ENCODE assay signal across 7 cellular contexts in the genomic region with DNA sequence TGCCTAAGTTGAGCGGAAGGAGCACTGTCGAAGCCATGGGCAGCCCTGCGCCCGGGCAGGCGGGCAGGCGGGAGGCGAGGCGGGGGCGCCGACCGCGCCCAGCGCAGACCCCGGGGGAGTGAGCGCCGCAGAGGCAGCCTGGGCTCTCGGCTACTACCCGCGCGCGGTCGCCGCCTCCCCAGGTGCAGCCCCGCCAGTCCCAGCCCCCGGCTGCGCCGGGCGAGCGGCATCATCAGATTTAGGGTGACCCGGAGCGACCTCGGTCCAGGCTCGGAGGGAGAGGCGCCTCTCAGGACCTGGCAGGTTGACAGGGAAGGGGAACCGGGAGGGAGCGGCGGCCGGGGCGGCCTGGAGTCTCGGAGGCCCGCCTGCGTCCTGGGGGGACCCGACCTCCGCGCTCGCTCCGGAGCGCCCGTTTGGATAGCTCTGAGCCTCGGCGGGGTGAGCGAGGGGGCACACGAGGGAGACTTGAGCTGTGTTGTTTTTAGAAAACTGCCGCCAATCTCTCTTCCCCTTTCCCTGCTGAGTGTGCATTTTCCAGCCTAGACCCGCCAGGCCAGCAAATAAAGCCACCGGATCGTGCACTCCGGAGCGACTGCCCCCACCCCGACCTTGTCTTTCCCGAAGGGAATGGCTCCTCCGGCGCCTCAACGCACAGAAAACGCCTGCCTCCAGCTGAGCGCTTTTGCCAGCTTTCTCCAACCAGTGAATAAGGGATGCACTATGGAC. TPM values are rescaled to one million over a fixed set of nuclear protein-coding genes. Genes with fewer than 3 reads are reported as not detected.
DNase-seq lines count a peak whose midpoint lies in the region; ATAC-seq and TF ChIP-seq lines count a peak whose summit lies in the region.

No MANE protein-coding gene starts in this region.

- TF ChIP-seq EP300 in transverse colon (IDR thresholded peaks at IDR 0.05; ENCODE audit: low read depth) = no peak

- H3K27ac ChIP-seq in PC-9 (peak overlapping the region; percentile 79), transverse colon (peak overlapping the region; percentile 81 to 90 (median 86))
- H3K27ac ChIP-seq in effector memory CD4-positive, alpha-beta T cell (ENCODE audit: insufficient read depth, low read length, poor library complexity, severe bottlenecking) = no peak overlapping the region

- TF ChIP-seq CTCF in GM13977 (IDR thresholded peaks at IDR 0.05; ENCODE audit: extremely low read depth, insufficient read depth, missing control alignments) (no peak), PC-9 (conservative IDR thresholded peaks at IDR 0.05) (no peak), transverse colon (IDR thresholded peaks at IDR 0.05) (no peak)

- H3K36me3 ChIP-seq in PC-9 (ENCODE audit: low read depth) (peaks cover 9% of the 10 kb centered on the region), transverse colon (no peaks in the 10 kb centered on the region)
- no peaks in the 10 kb centered on the region for H3K36me3 ChIP-seq in effector memory CD4-positive, alpha-beta T cell (ENCODE audit: control insufficient read depth, insufficient read depth, low read length)

- intact Hi-C loops in PC-9 (cut with micrococcal nuclease; ENCODE audit: unreplicated experiment) (loop anchor here (5.0 to 10.0 kb wide), 4 partner anchors 171 to 988 kb away; no protein-coding TSS in a partner anchor), transverse colon (cut with DNase I; ENCODE audit: low total_unique reads) (no loop called here)

- CTCF ChIA-PET in PC-9 (lab: Charles Lee) = interaction anchor here (1.0 kb wide), 1 partner anchor 144 kb away, joined by 21 read pairs; no protein-coding TSS in a partner anchor

- H4K20me1 ChIP-seq in PC-9 (ENCODE audit: insufficient read depth) = no peaks in the 10 kb centered on the region

- BruUV-seq in PC-9 (replicated peaks; lab: Mats Ljungman, UMichigan) = no TSS peak

- peak overlapping the region; percentile 91 for H3K4me2 ChIP-seq in PC-9

- ATAC-seq in HG03571 (IDR thresholded peaks at IDR 0.05; ENCODE audit: unreplicated experiment) (no peak), HG02759 (IDR thresholded peaks at IDR 0.05; ENCODE audit: unreplicated experiment) (no peak)

- H3K4me3 ChIP-seq in PC-9 = peak overlapping the region; percentile 92
- peak overlapping the region; percentile 66 for H3K4me3 ChIP-seq in effector memory CD4-positive, alpha-beta T cell (ENCODE audit: insufficient read depth, low read depth, low read length, poor library complexity, severe bottlenecking)
- H3K4me3 ChIP-seq in transverse colon = peak overlapping the region; percentile 41 to 63 (median 56)

- TF ChIP-seq POLR2A in transverse colon (IDR thresholded peaks at IDR 0.05) = no peak

- peak overlapping the region; percentile 87 for H2AFZ ChIP-seq in PC-9

- H3K4me1 ChIP-seq in PC-9 (replicated peaks; ENCODE audit: insufficient read depth) (peaks cover 11% of the 10 kb centered on the region; the same call in 1 of the 2 replicates), transverse colon (peaks cover 4 to 46% (median 26%) of the 10 kb centered on the region in 4 donors)
- peaks cover 27% of the 10 kb centered on the region for H3K4me1 ChIP-seq in effector memory CD4-positive, alpha-beta T cell (ENCODE audit: control insufficient read depth, insufficient read depth, low read length, poor library complexity, severe bottlenecking)

- 8% methylated on average over 50 of the region's 66 CpGs; no CpG with 5 or more reads in 1 of the 2 donors for WGBS in transverse colon (ENCODE audit: low coverage in 1 of 2), 2 donors

- POLR2A ChIA-PET in PC-9 (lab: Charles Lee; ENCODE audit: unreplicated experiment) = interaction anchor here (0.7 kb wide), 1 partner anchor 64 kb away, joined by 3 read pairs; no protein-coding TSS in a partner anchor

- in situ Hi-C loops in GM13977 (cut with MboI; ENCODE audit: low pct_unique_long_range_greater_than_20kb, low sequenced_read_pairs, unreplicated experiment) (loop anchor here (10.0 kb wide), 1 partner anchor 1298 kb away; no protein-coding TSS in a partner anchor), transverse colon (cut with MboI; ENCODE audit: low pct_ligation_motif_present in 1 of 4, low pct_unique_long_range_greater_than_20kb in 1 of 4, low sequenced_read_pairs in 3 of 4) (loop anchor here in 3 of 4 donors (25.0 kb wide), 1 partner anchor 1301 kb away; no protein-coding TSS in a partner anchor)

- no peaks in the 10 kb centered on the region for H3K27me3 ChIP-seq in PC-9 (ENCODE audit: insufficient read depth, low read depth)
- H3K27me3 ChIP-seq in effector memory CD4-positive, alpha-beta T cell (replicated peaks; ENCODE audit: control insufficient read depth, insufficient read depth, low read length, poor library complexity, severe bottlenecking) = peaks cover 39% of the 10 kb centered on the region
- H3K27me3 ChIP-seq in transverse colon = no peaks in the 10 kb centered on the region

- no peaks in the 10 kb centered on the region for H3K9me2 ChIP-seq in PC-9 (ENCODE audit: insufficient read depth)

- H3K9me3 ChIP-seq in PC-9 (ENCODE audit: insufficient read depth, low read depth) = no peaks in the 10 kb centered on the region
- no peaks in the 10 kb centered on the region for H3K9me3 ChIP-seq in effector memory CD4-positive, alpha-beta T cell (ENCODE audit: control insufficient read depth, low read length)
- no peaks in the 10 kb centered on the region for H3K9me3 ChIP-seq in transverse colon

- peaks cover 27% of the 10 kb centered on the region for H3K79me2 ChIP-seq in PC-9 (ENCODE audit: low read depth)

- DNase-seq in GM13977 (ENCODE audit: low spot score) = peak; percentile 42
- peak in 1 of 2 experiments; percentile 36 for DNase-seq in PC-9
- no peak for DNase-seq in effector memory CD4-positive, alpha-beta T cell
- DNase-seq in lung microvascular endothelial cell (ENCODE audit: low read depth in 2 of 2) = peak; percentile 43 to 45
- peak; percentile 31 for DNase-seq in transverse colon

- peaks cover 7% of the 10 kb centered on the region; the same call in 1 of the 2 replicates for H3F3A ChIP-seq in PC-9 (ENCODE audit: insufficient read depth, low read depth)

RNA-seq across cellular contexts. Expression of gene NRP1, which starts 2.3 kb away (rescaled TPM):
- 21.7 and 30.5 TPM in 2 replicates for total RNA-seq in PC-9 (2021)
- total RNA-seq in lung microvascular endothelial cell = 6.5 and 64.1 TPM in 2 replicates
- total RNA-seq in transverse colon = 10 to 100 TPM; 14.1 to 35.5 (median 19.5) TPM

Comparison
In these comparisons a context has a peak if more than half of its experiments do, and no peak if none do; other contexts are left out.
1. DNase-seq: peak in GM13977 (single experiment), lung microvascular endothelial cell (2 of 2) and transverse colon (single experiment); none in effector memory CD4-positive, alpha-beta T cell (0 of 3).
2. Peak in every context shown above with its lines, with median percentiles within 50 percentile points of each other: H3K4me3 ChIP-seq.